Comparison of ENCODE assay signal across 14 cellular contexts in genomic region chr16:57826706-57827625, GRCh38. TPM values are rescaled to one million over a fixed set of nuclear protein-coding genes. Genes with fewer than 3 reads are reported as not detected.
DNase-seq lines count a peak whose midpoint lies in the region; ATAC-seq, FAIRE-seq and TF ChIP-seq lines count a peak whose summit lies in the region.
"Had no signal": no experiment of that assay in that cellular context is flagged by ENCODE, and none has a peak within 500 bp of the region (broad histone marks: within the 10 kb centered on the region; RNA-seq: fewer than 3 reads in every experiment).

No MANE protein-coding gene starts in this region.

- H3K79me2 ChIP-seq in K562 (ENCODE audit: control insufficient read depth, insufficient read depth, low read length), result no peaks in the 10 kb centered on the region

- 25% methylated on average over 20 of the region's 22 CpGs for WGBS in K562 (ENCODE audit: insufficient coverage, low coverage, missing lambda C conversion rate)
- 44 to 67% (median 52%) methylated on average over 22 of the region's 22 CpGs for WGBS in small intestine, 3 donors

- no peak overlapping the region for H2AFZ ChIP-seq in K562 (ENCODE audit: low read depth, low read length)

- POLR2A ChIA-PET in K562 (lab: Yijun Ruan, JAX), result interaction anchor here (0.9 kb wide), 1 partner anchor 14 kb away, joined by 3 read pairs; no protein-coding TSS in a partner anchor

- H3K27ac ChIP-seq in K562 (ENCODE audit: extremely low read depth, low read depth, low read length) (no peak overlapping the region), small intestine (ENCODE audit: low read depth in 1 of 2, low read length in 1 of 2) (peak overlapping the region in 1 of 2 donors; percentile 58)
- H3K27ac ChIP-seq: transverse colon had no signal

- no peak for TF ChIP-seq EP300 in K562 (IDR thresholded peaks at IDR 0.05; ENCODE audit: low read length)

- in situ Hi-C loops in K562 (cut with MboI), result no loop called here

- H3K4me2 ChIP-seq in K562 (ENCODE audit: insufficient read depth, low read length), result no peak overlapping the region

- ATAC-seq in K562, result peak; percentile 54
- no peak for ATAC-seq in HG03342 (IDR thresholded peaks at IDR 0.05; ENCODE audit: unreplicated experiment)
- ATAC-seq in mucosa of descending colon, result no peak

- TF ChIP-seq CTCF in K562 (IDR thresholded peaks at IDR 0.05 in 2 of 3, conservative IDR thresholded peaks at IDR 0.05 in 1 of 3; ENCODE audit: insufficient read depth in 2 of 3, low read depth in 1 of 3, low read length in 3 of 3), result no peak
- TF ChIP-seq CTCF in mucosa of descending colon (IDR thresholded peaks at IDR 0.05), result no peak

- no TSS peak for BruUV-seq in K562 (replicated peaks; lab: Mats Ljungman, UMichigan)

- TF ChIP-seq RAD21 in K562 (CRISPR knock-in tag; conservative IDR thresholded peaks at IDR 0.05 in 1 of 2, IDR thresholded peaks at IDR 0.05 in 1 of 2), result no peak

- H3K4me3 ChIP-seq in K562, result no peak overlapping the region
- H3K4me3 ChIP-seq in small intestine (ENCODE audit: low read depth in 1 of 2, low read length in 2 of 2), result no peak overlapping the region
- no peak overlapping the region for H3K4me3 ChIP-seq in mucosa of descending colon
- H3K4me3 ChIP-seq: transverse colon had no signal

- intact Hi-C loops in K562 (cut with micrococcal nuclease) (no loop called here), mucosa of descending colon (cut with DNase I, micrococcal nuclease) (no loop called here)

- FAIRE-seq in K562 (lab: Jason Lieb, UNC) (peak; percentile 46), small intestine (lab: Jason Lieb, UNC) (no peak)

- TF ChIP-seq POLR2A in K562 (conservative IDR thresholded peaks at IDR 0.05), result no peak

- no peaks in the 10 kb centered on the region for H4K20me1 ChIP-seq in K562 (replicated peaks; ENCODE audit: control insufficient read depth, insufficient read depth, low read length)

- peak overlapping the region in 1 of 2 experiments; percentile 54; a peak in 2 of 4 replicates for H3K9ac ChIP-seq in K562 (ENCODE audit: insufficient read depth in 1 of 2, low read depth in 2 of 2, low read length in 2 of 2)

- H3K4me1 ChIP-seq in K562 (replicated peaks in 1 of 2; ENCODE audit: control insufficient read depth in 2 of 2, insufficient read depth in 2 of 2, low read length in 2 of 2) (peaks cover 0 to 5% of the 10 kb centered on the region in 2 experiments; a peak in 1 of 5 replicates), small intestine (ENCODE audit: control insufficient read depth in 2 of 2, insufficient read depth in 1 of 2, low read depth in 1 of 2, low read length in 1 of 2) (peaks cover 0 to 11% of the 10 kb centered on the region in 2 donors), mucosa of descending colon (ENCODE audit: low read depth) (no peaks in the 10 kb centered on the region)
- H3K4me1 ChIP-seq: transverse colon had no signal

- DNase-seq in LHCN-M2 (ENCODE audit: low read depth) (peak; percentile 47), K562 (ENCODE audit: extremely low read depth in 1 of 4, low spot score in 3 of 4) (no peak), kidney tubule cell (ENCODE audit: low spot score) (peak; percentile 83), small intestine (peak; percentile 92), activated gamma-delta T cell (lab: John Stamatoyannopoulos, UW) (no peak), SKM-1 (lab: John Stamatoyannopoulos, UW; ENCODE audit: unreplicated experiment) (no peak), mucosa of descending colon (no peak)
- DNase-seq: activated CD4-positive, alpha-beta memory T cell treated with anti-CD3 and anti-CD28 coated beads, Interleukin-2, amount 10 ng/mL, durations not matched to agents 7 days and 5 days; MM.1S; stimulated activated CD4-positive, alpha-beta T cell treated with anti-CD3 and anti-CD28 coated beads, Interleukin-2, amount 100 ng/mL, for 24 hours; stimulated activated CD8-positive, alpha-beta memory T cell treated with anti-CD3 and anti-CD28 coated beads, Interleukin-4, amount 100 ng/mL, for 48 hours; transverse colon had no signal

- no peaks in the 10 kb centered on the region for H3K9me1 ChIP-seq in K562 (ENCODE audit: control insufficient read depth, insufficient read depth, low read length)

- peaks cover 0 to 20% of the 10 kb centered on the region in 2 experiments; a peak in 2 of 5 replicates for H3K27me3 ChIP-seq in K562 (ENCODE audit: control insufficient read depth in 2 of 2, insufficient read depth in 2 of 2, low read length in 2 of 2)
- no peaks in the 10 kb centered on the region for H3K27me3 ChIP-seq in small intestine (ENCODE audit: control insufficient read depth in 2 of 2, insufficient read depth in 2 of 2, low read length in 2 of 2)
- H3K27me3 ChIP-seq: transverse colon had no signal

- CTCF ChIA-PET in K562 (lab: Yijun Ruan, JAX; ENCODE audit: low intra/inter-chr PET ratio), result no interaction called here

- H3K9me3 ChIP-seq in K562 (replicated peaks; ENCODE audit: control insufficient read depth, insufficient read depth, low read depth, low read length), result no peaks in the 10 kb centered on the region
- H3K9me3 ChIP-seq in small intestine (ENCODE audit: control insufficient read depth, low read depth), result no peaks in the 10 kb centered on the region
- H3K9me3 ChIP-seq in mucosa of descending colon, result no peaks in the 10 kb centered on the region
- H3K9me3 ChIP-seq: transverse colon had no signal

- H3K36me3 ChIP-seq in K562 (ENCODE audit: control insufficient read depth, insufficient read depth, low read length) (no peaks in the 10 kb centered on the region), small intestine (ENCODE audit: control insufficient read depth in 2 of 2, insufficient read depth in 2 of 2, low read length in 2 of 2) (no peaks in the 10 kb centered on the region), mucosa of descending colon (ENCODE audit: low read depth) (no peaks in the 10 kb centered on the region)
- H3K36me3 ChIP-seq: transverse colon had no signal

TF ChIP-seq in K562, 482 proteins besides CTCF, POLR2A, EP300 and RAD21 (continues in another document):
- TF ChIP-seq ZEB2 (IDR thresholded peaks at IDR 0.05) (no peak), KDM2B (CRISPR knock-in tag; IDR thresholded peaks at IDR 0.05) (no peak), CHD4 (IDR thresholded peaks at IDR 0.05; ENCODE audit: insufficient read depth, insufficient replicate concordance, low read depth, low read length, poor library complexity, severe bottlenecking) (no peak), FOXP1 (CRISPR knock-in tag; IDR thresholded peaks at IDR 0.05) (no peak), ZNF41 (CRISPR knock-in tag; conservative IDR thresholded peaks at IDR 0.05) (no peak), SNAPC5 (CRISPR knock-in tag; IDR thresholded peaks at IDR 0.05) (no peak), SRSF7 (optimal IDR thresholded peaks at IDR 0.05; ENCODE audit: low read depth, low read length) (no peak), ZNF785 (CRISPR knock-in tag; IDR thresholded peaks at IDR 0.05) (no peak)
- TF ChIP-seq, protein P1, sequence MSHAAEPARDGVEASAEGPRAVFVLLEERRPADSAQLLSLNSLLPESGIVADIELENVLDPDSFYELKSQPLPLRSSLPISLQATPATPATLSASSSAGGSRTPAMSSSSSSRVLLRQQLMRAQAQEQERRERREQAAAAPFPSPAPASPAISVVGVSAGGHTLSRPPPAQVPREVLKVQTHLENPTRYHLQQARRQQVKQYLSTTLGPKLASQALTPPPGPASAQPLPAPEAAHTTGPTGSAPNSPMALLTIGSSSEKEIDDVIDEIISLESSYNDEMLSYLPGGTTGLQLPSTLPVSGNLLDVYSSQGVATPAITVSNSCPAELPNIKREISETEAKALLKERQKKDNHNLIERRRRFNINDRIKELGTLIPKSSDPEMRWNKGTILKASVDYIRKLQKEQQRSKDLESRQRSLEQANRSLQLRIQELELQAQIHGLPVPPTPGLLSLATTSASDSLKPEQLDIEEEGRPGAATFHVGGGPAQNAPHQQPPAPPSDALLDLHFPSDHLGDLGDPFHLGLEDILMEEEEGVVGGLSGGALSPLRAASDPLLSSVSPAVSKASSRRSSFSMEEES (CRISPR knock-in tag; IDR thresholded peaks at IDR 0.05), result no peak

RNA-seq across cellular contexts. Expression of gene KIFC3, which starts 24.7 kb away (rescaled TPM):
- total RNA-seq in LHCN-M2 (2014; rRNA removed) (76.8 and 77.4 TPM in 2 replicates), K562 (2014; rRNA removed) (103 and 106 TPM in 2 replicates), K562 (2014; rRNA removed; fragmentation: Illumina TruSeq; extraction: Trizol) (19.0 and 22.9 TPM in 2 replicates), K562 (2015; rRNA removed; fragmentation: Illumina TruSeq; extraction: Trizol) (26.2 and 28.4 TPM in 2 replicates), K562 (2021) (94.5 and 105 TPM in 2 replicates), mucosa of descending colon (10 to 100 TPM in 1 of 3 donors, 1 to 10 TPM in 2; 3.7 to 17.2 (median 8.3) TPM)
- polyA plus RNA-seq in LHCN-M2 (2012), result 61.9 TPM
- 164 and 411 TPM in 2 replicates for total RNA-seq in K562 (2011; cell fraction: chromatin; rRNA removed; ENCODE audit: low replicate concordance)
- 182 and 194 TPM in 2 replicates for total RNA-seq in K562 (2011; cell fraction: nucleolus; rRNA removed)
- 159 and 191 TPM in 2 replicates for total RNA-seq in K562 (2011; cell fraction: nucleoplasm; rRNA removed)
- polyA plus RNA-seq in K562 (2011; rRNA removed) (53.3 and 63.5 TPM in 2 replicates), K562 (2014; fragmentation: Illumina TruSeq; extraction: Trizol) (20.2 and 47.1 TPM in 2 replicates), K562 (2014; fragmentation: Nextera tagmentation; extraction: Ambion mirVana) (under 1 TPM; 0.23 to 0.96 TPM), K562 (2014; rRNA removed) (78.1 and 80.3 TPM in 2 replicates), small intestine (100 to 1,000 TPM in 2 of 3 donors, 10 to 100 TPM in 1; 12.8 to 237 (median 173) TPM)
- polyA plus RNA-seq in K562 (2011; cell fraction: cytosol; rRNA removed), result 55.1 and 112 TPM in 2 replicates
- 117 and 212 TPM in 2 replicates for polyA plus RNA-seq in K562 (2011; cell fraction: nucleus; rRNA removed)
- polyA plus RNA-seq in K562 (2012), result 52.0 and 117 TPM in 2 replicates
- polyA minus RNA-seq in K562 (2011; rRNA and poly(A)+ RNA removed), result 30.1 and 42.3 TPM in 2 replicates
- polyA minus RNA-seq in K562 (2011; cell fraction: cytosol; rRNA and poly(A)+ RNA removed), result 44.9 and 52.3 TPM in 2 replicates
- polyA minus RNA-seq in K562 (2011; cell fraction: nucleus; rRNA and poly(A)+ RNA removed), result 83.2 and 86.6 TPM in 2 replicates
- total RNA-seq: activated CD4-positive, alpha-beta memory T cell treated with anti-CD3 and anti-CD28 coated beads, Interleukin-2, amount 10 ng/mL, durations not matched to agents 7 days and 5 days had no signal
- polyA plus RNA-seq: CD4-positive, alpha-beta memory T cell had no signal

Comparison
In these comparisons a context has a peak if more than half of its experiments do, and no peak if none do; other contexts are left out.
1. DNase-seq: peak in LHCN-M2 (single experiment), kidney tubule cell (single experiment) and small intestine (single experiment); none in K562 (0 of 4), activated gamma-delta T cell (single experiment), SKM-1 (single experiment) and mucosa of descending colon (0 of 3).